ENCODE assay signal across 1 cellular context in genomic region chr1:19113362-19114092, GRCh38.
TF ChIP-seq lines count a peak whose summit lies in the region.

No MANE protein-coding gene starts in this region.

TF ChIP-seq in K562, 482 proteins besides CTCF, POLR2A, EP300 and RAD21 (continued from another document):
- TF ChIP-seq, protein P1, sequence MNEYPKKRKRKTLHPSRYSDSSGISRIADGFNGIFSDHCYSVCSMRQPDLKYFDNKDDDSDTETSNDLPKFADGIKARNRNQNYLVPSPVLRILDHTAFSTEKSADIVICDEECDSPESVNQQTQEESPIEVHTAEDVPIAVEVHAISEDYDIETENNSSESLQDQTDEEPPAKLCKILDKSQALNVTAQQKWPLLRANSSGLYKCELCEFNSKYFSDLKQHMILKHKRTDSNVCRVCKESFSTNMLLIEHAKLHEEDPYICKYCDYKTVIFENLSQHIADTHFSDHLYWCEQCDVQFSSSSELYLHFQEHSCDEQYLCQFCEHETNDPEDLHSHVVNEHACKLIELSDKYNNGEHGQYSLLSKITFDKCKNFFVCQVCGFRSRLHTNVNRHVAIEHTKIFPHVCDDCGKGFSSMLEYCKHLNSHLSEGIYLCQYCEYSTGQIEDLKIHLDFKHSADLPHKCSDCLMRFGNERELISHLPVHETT (CRISPR knock-in tag; conservative IDR thresholded peaks at IDR 0.05 in 1 of 2, IDR thresholded peaks at IDR 0.05 in 1 of 2) = peak in 1 of 2 experiments; percentile 54; a peak in 1 of 4 replicates
- no peak for TF ChIP-seq ZNF511 (CRISPR knock-in tag; IDR thresholded peaks at IDR 0.05)
- no peak for TF ChIP-seq ZFP36 (IDR thresholded peaks at IDR 0.05; ENCODE audit: low read depth, low read length, partially characterized antibody)
- peak; percentile 76; the same call in 1 of the 2 replicates for TF ChIP-seq CTBP1 (IDR thresholded peaks at IDR 0.05; ENCODE audit: borderline replicate concordance)
- TF ChIP-seq ZBTB34 (CRISPR knock-in tag; IDR thresholded peaks at IDR 0.05) = peak; percentile 90
- TF ChIP-seq, protein P2, sequence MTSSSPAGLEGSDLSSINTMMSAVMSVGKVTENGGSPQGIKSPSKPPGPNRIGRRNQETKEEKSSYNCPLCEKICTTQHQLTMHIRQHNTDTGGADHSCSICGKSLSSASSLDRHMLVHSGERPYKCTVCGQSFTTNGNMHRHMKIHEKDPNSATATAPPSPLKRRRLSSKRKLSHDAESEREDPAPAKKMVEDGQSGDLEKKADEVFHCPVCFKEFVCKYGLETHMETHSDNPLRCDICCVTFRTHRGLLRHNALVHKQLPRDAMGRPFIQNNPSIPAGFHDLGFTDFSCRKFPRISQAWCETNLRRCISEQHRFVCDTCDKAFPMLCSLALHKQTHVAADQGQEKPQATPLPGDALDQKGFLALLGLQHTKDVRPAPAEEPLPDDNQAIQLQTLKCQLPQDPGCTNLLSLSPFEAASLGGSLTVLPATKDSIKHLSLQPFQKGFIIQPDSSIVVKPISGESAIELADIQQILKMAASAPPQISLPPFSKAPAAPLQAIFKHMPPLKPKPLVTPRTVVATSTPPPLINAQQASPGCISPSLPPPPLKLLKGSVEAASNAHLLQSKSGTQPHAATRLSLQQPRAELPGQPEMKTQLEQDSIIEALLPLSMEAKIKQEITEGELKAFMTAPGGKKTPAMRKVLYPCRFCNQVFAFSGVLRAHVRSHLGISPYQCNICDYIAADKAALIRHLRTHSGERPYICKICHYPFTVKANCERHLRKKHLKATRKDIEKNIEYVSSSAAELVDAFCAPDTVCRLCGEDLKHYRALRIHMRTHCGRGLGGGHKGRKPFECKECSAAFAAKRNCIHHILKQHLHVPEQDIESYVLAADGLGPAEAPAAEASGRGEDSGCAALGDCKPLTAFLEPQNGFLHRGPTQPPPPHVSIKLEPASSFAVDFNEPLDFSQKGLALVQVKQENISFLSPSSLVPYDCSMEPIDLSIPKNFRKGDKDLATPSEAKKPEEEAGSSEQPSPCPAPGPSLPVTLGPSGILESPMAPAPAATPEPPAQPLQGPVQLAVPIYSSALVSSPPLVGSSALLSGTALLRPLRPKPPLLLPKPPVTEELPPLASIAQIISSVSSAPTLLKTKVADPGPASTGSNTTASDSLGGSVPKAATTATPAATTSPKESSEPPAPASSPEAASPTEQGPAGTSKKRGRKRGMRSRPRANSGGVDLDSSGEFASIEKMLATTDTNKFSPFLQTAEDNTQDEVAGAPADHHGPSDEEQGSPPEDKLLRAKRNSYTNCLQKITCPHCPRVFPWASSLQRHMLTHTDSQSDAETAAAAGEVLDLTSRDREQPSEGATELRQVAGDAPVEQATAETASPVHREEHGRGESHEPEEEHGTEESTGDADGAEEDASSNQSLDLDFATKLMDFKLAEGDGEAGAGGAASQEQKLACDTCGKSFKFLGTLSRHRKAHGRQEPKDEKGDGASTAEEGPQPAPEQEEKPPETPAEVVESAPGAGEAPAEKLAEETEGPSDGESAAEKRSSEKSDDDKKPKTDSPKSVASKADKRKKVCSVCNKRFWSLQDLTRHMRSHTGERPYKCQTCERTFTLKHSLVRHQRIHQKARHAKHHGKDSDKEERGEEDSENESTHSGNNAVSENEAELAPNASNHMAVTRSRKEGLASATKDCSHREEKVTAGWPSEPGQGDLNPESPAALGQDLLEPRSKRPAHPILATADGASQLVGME (CRISPR knock-in tag; IDR thresholded peaks at IDR 0.05) = 0 out of 2 replicates have a peak, but pooled peaks have one; percentile 3
- 0 out of 2 replicates have a peak, but pooled peaks have one; percentile 45 for TF ChIP-seq STAG1 (CRISPR knock-in tag; IDR thresholded peaks at IDR 0.05; ENCODE audit: borderline replicate concordance)
- 0 out of 2 replicates have a peak, but pooled peaks have one; percentile 7 for TF ChIP-seq THAP12 (CRISPR knock-in tag; IDR thresholded peaks at IDR 0.05)
- TF ChIP-seq CREM (IDR thresholded peaks at IDR 0.05; ENCODE audit: low read depth) = 0 out of 2 replicates have a peak, but pooled peaks have one; percentile 32
- TF ChIP-seq NFE2 (IDR thresholded peaks at IDR 0.05; ENCODE audit: low read depth) = peak; percentile 91
- TF ChIP-seq SMARCA4 (IDR thresholded peaks at IDR 0.05) = peak; percentile 46; the same call in 1 of the 2 replicates
- TF ChIP-seq CEBPG (CRISPR knock-in tag; IDR thresholded peaks at IDR 0.05) = 0 out of 2 replicates have a peak, but pooled peaks have one; percentile 16
- no peak for TF ChIP-seq CEBPG (tag; conservative IDR thresholded peaks at IDR 0.05 in 1 of 2, IDR thresholded peaks at IDR 0.05 in 1 of 2)
- peak; percentile 56 for TF ChIP-seq NCOR1 (IDR thresholded peaks at IDR 0.05)
- TF ChIP-seq KLF16 (IDR thresholded peaks at IDR 0.05) = peak; percentile 85
- no peak for TF ChIP-seq ZNF165 (CRISPR knock-in tag; IDR thresholded peaks at IDR 0.05; ENCODE audit: borderline replicate concordance)
- peak; percentile 23; the same call in 1 of the 2 replicates for TF ChIP-seq MEF2A (IDR thresholded peaks at IDR 0.05; ENCODE audit: control insufficient read depth, low read depth, low read length)
- peak in 1 of 2 experiments; percentile 87; a peak in 2 of 4 replicates for TF ChIP-seq RCOR1 (IDR thresholded peaks at IDR 0.05; ENCODE audit: borderline replicate concordance in 1 of 2, low read depth in 2 of 2, low read length in 2 of 2)
- no peak for TF ChIP-seq ILK (tag; IDR thresholded peaks at IDR 0.05; ENCODE audit: borderline replicate concordance, low read depth)
- TF ChIP-seq SMC3 (conservative IDR thresholded peaks at IDR 0.05; ENCODE audit: insufficient read depth, low read depth, low read length) = peak; percentile 60; the same call in 1 of the 2 replicates
- peak; percentile 44; the same call in 1 of the 2 replicates for TF ChIP-seq C11orf30 (IDR thresholded peaks at IDR 0.05; ENCODE audit: low read depth)
- peak; percentile 75; the same call in 1 of the 2 replicates for TF ChIP-seq POLR2AphosphoS5 (IDR thresholded peaks at IDR 0.05; ENCODE audit: control insufficient read depth, insufficient read depth, low read depth, low read length)
- no peak for TF ChIP-seq CREB1 (IDR thresholded peaks at IDR 0.05)
- peak; percentile 23; the same call in 1 of the 2 replicates for TF ChIP-seq CREB1 (CRISPR knock-in tag; IDR thresholded peaks at IDR 0.05)
- TF ChIP-seq STAT6 (CRISPR knock-in tag; IDR thresholded peaks at IDR 0.05) = no peak
- TF ChIP-seq HNRNPL (IDR thresholded peaks at IDR 0.05; ENCODE audit: low read depth, low read length) = 0 out of 2 replicates have a peak, but pooled peaks have one; percentile 7
- TF ChIP-seq KDM1A (IDR thresholded peaks at IDR 0.05) = peak; percentile 60 to 73
- TF ChIP-seq NFIC (IDR thresholded peaks at IDR 0.05) = peak; percentile 47; the same call in 1 of the 2 replicates
- TF ChIP-seq DPF2 (IDR thresholded peaks at IDR 0.05) = peak; percentile 82
- TF ChIP-seq ATF1 (CRISPR knock-in tag; IDR thresholded peaks at IDR 0.05) = no peak
- TF ChIP-seq ATF1 (tag; IDR thresholded peaks at IDR 0.05) = 0 out of 2 replicates have a peak, but pooled peaks have one; percentile 33
- peak; percentile 7; the same call in 1 of the 2 replicates for TF ChIP-seq MAFK (IDR thresholded peaks at IDR 0.05; ENCODE audit: low read length)
- 0 out of 2 replicates have a peak, but pooled peaks have one; percentile 47 for TF ChIP-seq RUNX1 (IDR thresholded peaks at IDR 0.05; ENCODE audit: low read depth)
- no peak for TF ChIP-seq SPI1 (IDR thresholded peaks at IDR 0.05; ENCODE audit: borderline replicate concordance, low read depth, low read length)
